ENCODE assay signal across 21 cellular contexts in genomic region chr3:181568248-181568647, GRCh38.
DNase-seq lines count a peak whose midpoint lies in the region; ATAC-seq, FAIRE-seq and TF ChIP-seq lines count a peak whose summit lies in the region.
"Had no signal": no experiment of that assay in that cellular context is flagged by ENCODE, and none has a peak within 500 bp of the region (broad histone marks: within the 10 kb centered on the region; RNA-seq: fewer than 3 reads in every experiment).

No MANE protein-coding gene starts in this region.

- no peak overlapping the region for H3K9ac ChIP-seq in keratinocyte (ENCODE audit: control insufficient read depth, extremely low read depth, insufficient read depth, low read length)

- H4K20me1 ChIP-seq in keratinocyte (ENCODE audit: control insufficient read depth, extremely low read depth, insufficient read depth, low read length): no peaks in the 10 kb centered on the region

- ATAC-seq in RWPE2 (ENCODE audit: low read depth): peak; percentile 78
- ATAC-seq: CD8-positive, alpha-beta T cell; GM23338 had no signal

- H3K27me3 ChIP-seq in RWPE2 (ENCODE audit: insufficient read depth, poor library complexity, severe bottlenecking) (no peaks in the 10 kb centered on the region), keratinocyte (ENCODE audit: control insufficient read depth, extremely low read depth, insufficient read depth, low read length) (no peaks in the 10 kb centered on the region)
- H3K27me3 ChIP-seq: BE2C, Peyer's patch had no signal

- H3K4me2 ChIP-seq in keratinocyte (ENCODE audit: control insufficient read depth, extremely low read depth, insufficient read depth, low read depth, low read length): peak overlapping the region; percentile 71
- H3K4me2 ChIP-seq: GM23338 had no signal

- no peaks in the 10 kb centered on the region for H3K79me2 ChIP-seq in keratinocyte (ENCODE audit: control insufficient read depth, insufficient read depth, low read length)

- H3K36me3 ChIP-seq in RWPE2 (ENCODE audit: low read depth) (no peaks in the 10 kb centered on the region), keratinocyte (ENCODE audit: control insufficient read depth in 2 of 2, extremely low read depth in 1 of 2, insufficient read depth in 2 of 2, low read length in 2 of 2) (no peaks in the 10 kb centered on the region)
- H3K36me3 ChIP-seq: BE2C, Peyer's patch had no signal

- H3K4me3 ChIP-seq in RWPE2 (ENCODE audit: severe bottlenecking) (no peak overlapping the region), epithelial cell of esophagus (ENCODE audit: low read length) (no peak overlapping the region), keratinocyte (ENCODE audit: control insufficient read depth in 2 of 3, extremely low read depth in 1 of 3, insufficient read depth in 2 of 3, low read depth in 1 of 3, low read length in 3 of 3) (peak overlapping the region in 2 of 3 experiments; percentile 39 to 51)
- H3K4me3 ChIP-seq: GM23338, Peyer's patch had no signal

- FAIRE-seq in keratinocyte (lab: Jason Lieb, UNC) (no peak), urothelium cell line (lab: Jason Lieb, UNC) (no peak)
- FAIRE-seq: A204.1, GM12892, GM18507 had no signal

- H3K4me1 ChIP-seq in RWPE2 (ENCODE audit: insufficient read depth, poor library complexity, severe bottlenecking) (peaks cover 20% of the 10 kb centered on the region), keratinocyte (ENCODE audit: control insufficient read depth, extremely low read depth, insufficient read depth, low read length) (peaks cover 22% of the 10 kb centered on the region)
- H3K4me1 ChIP-seq: Peyer's patch had no signal

- H3K9me3 ChIP-seq in RWPE2 (ENCODE audit: severe bottlenecking) (no peaks in the 10 kb centered on the region), keratinocyte (ENCODE audit: control insufficient read depth, low read depth, low read length) (no peaks in the 10 kb centered on the region)
- H3K9me3 ChIP-seq: BE2C, Peyer's patch had no signal

- H2AFZ ChIP-seq in keratinocyte (ENCODE audit: control insufficient read depth, low read length): peak overlapping the region; percentile 16
- H2AFZ ChIP-seq: GM23338 had no signal

- peak overlapping the region; percentile 70 for H3K27ac ChIP-seq in RWPE2 (ENCODE audit: poor library complexity, severe bottlenecking)
- peak overlapping the region; percentile 66 for H3K27ac ChIP-seq in keratinocyte (ENCODE audit: control insufficient read depth, insufficient read depth, low read length)
- H3K27ac ChIP-seq: Peyer's patch had no signal

- DNase-seq in H4 (ENCODE audit: low spot score): peak; percentile 11
- DNase-seq in RWPE2 (ENCODE audit: low spot score): no peak
- peak; percentile 68 for DNase-seq in epithelial cell of esophagus (ENCODE audit: low read depth)
- DNase-seq in keratinocyte (ENCODE audit: low read depth, low spot score): no peak
- DNase-seq in urothelium cell line (ENCODE audit: low spot score): no peak
- DNase-seq in DMS53 (lab: John Stamatoyannopoulos, UW): no peak
- no peak for DNase-seq in NCI-H1436 treated with DMSO at 0.1 percent for 48 hours (lab: John Stamatoyannopoulos, UW)
- no peak for DNase-seq in SIG-M5 (lab: John Stamatoyannopoulos, UW)
- DNase-seq: BE2C; Calu3; CD8-positive, alpha-beta T cell; NCI-H1436; NCI-H2029; NCI-H345; NCI-H524 treated with DMSO at 0.1 percent for 48 hours; Peyer's patch; Right ventricle myocardium superior had no signal

- no peak for TF ChIP-seq CTCF in RWPE2 (IDR thresholded peaks at IDR 0.05; ENCODE audit: poor library complexity, severe bottlenecking)
- no peak for TF ChIP-seq CTCF in epithelial cell of esophagus (IDR thresholded peaks at IDR 0.05; ENCODE audit: insufficient read depth, low read depth, low read length, missing control alignments)
- no peak for TF ChIP-seq CTCF in keratinocyte (optimal IDR thresholded peaks at IDR 0.05 in 1 of 3, IDR thresholded peaks at IDR 0.05 in 1 of 3, conservative IDR thresholded peaks at IDR 0.05 in 1 of 3; ENCODE audit: extremely low read depth in 1 of 3, insufficient read depth in 2 of 3, low read length in 3 of 3)

- dilution Hi-C loops in keratinocyte (cut with MboI; ENCODE audit: extremely low pct_ligation_motif_present, low sequenced_read_pairs): no loop called here

- no peaks in the 10 kb centered on the region for H3K9me1 ChIP-seq in keratinocyte (ENCODE audit: control insufficient read depth, extremely low read depth, insufficient read depth, low read length)

Comparison
In these comparisons a context has a peak if more than half of its experiments do, and no peak if none do; other contexts are left out.
1. DNase-seq: peak in H4 (single experiment) and epithelial cell of esophagus (single experiment); none in RWPE2 (single experiment), keratinocyte (single experiment), urothelium cell line (single experiment), DMS53 (single experiment), NCI-H1436 treated with DMSO at 0.1 percent for 48 hours (single experiment) and SIG-M5 (single experiment).
2. H3K4me3 ChIP-seq: peak in keratinocyte (2 of 3); none in RWPE2 (single experiment) and epithelial cell of esophagus (single experiment).